Comparison of ENCODE assay signal across 30 cellular contexts in the genomic region with DNA sequence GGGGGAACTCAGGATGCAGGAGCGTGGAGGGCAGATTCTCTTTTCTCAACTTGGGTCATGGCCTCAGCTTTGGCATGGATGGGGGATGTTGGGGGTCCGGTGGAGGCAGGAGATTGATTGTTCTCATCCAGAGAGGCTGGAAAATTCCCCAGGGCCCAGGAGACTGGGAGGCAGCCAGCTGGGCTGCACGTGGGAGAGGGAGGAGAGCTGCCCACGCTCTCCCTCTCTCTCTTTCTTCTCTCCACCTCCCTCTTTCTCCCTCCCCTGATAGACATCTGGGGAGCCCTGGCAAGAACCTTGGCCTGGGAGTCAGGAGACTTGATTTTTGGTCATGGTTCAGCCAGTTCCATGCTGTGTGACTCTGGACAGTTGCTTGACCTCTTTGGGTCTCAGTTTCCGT. TPM values are rescaled to one million over a fixed set of nuclear protein-coding genes. Genes with fewer than 3 reads are reported as not detected.
DNase-seq lines count a peak whose midpoint lies in the region; ATAC-seq and TF ChIP-seq lines count a peak whose summit lies in the region.
"Had no signal": no experiment of that assay in that cellular context is flagged by ENCODE, and none has a peak within 500 bp of the region (broad histone marks: within the 10 kb centered on the region; RNA-seq: fewer than 3 reads in every experiment).

No MANE protein-coding gene starts in this region.

- CTCF ChIA-PET in HCT116 (lab: Charles Lee), result interaction anchor here (5.9 kb wide), 1 partner anchor 10 kb away, joined by 33 read pairs; no protein-coding TSS in a partner anchor

- BruUV-seq in HCT116 (replicated peaks; lab: Mats Ljungman, UMichigan), result no TSS peak

- no peak for TF ChIP-seq RAD21 in HCT116 (IDR thresholded peaks at IDR 0.05; ENCODE audit: low read depth)

- no peaks in the 10 kb centered on the region for H3K79me2 ChIP-seq in HCT116 (ENCODE audit: insufficient read depth, low read length)
- H3K79me2 ChIP-seq in parathyroid adenoma, result no peaks in the 10 kb centered on the region

- H3K36me3 Mint-ChIP-seq in activated T-helper 1 cell treated with anti-CD3 and anti-CD28 coated beads, Interleukin-12 subunit alpha, Interleukin-12 subunit beta, Interleukin-2, Interleukin-4 antibody, amounts not matched to agents 30 ng/mL and 10 ng/mL and 1 ng/mL, durations not matched to agents 14 hours and 24 hours and 36 hours (ENCODE audit: low read depth), result peaks cover 3% of the 10 kb centered on the region

- peak; percentile 7; the same call in 1 of the 2 replicates for ATAC-seq in HCT116
- ATAC-seq: activated T-cell treated with anti-CD3 and anti-CD28 coated beads, Interleukin-2, amount 50 U/mL, for 4 hours; esophagus mucosa; foreskin keratinocyte; left lobe of liver had no signal

- no peaks in the 10 kb centered on the region for H3K27me3 ChIP-seq in HCT116 (ENCODE audit: insufficient read depth, low read length)
- H3K27me3 ChIP-seq in parathyroid adenoma (ENCODE audit: control insufficient read depth, insufficient read depth, low read length), result peaks cover 6% of the 10 kb centered on the region

- H4K20me1 ChIP-seq in HCT116 (ENCODE audit: insufficient read depth), result no peaks in the 10 kb centered on the region

- no peak for DNase-seq in HCT116 (ENCODE audit: low read depth, low spot score)
- DNase-seq in amniotic epithelial cell (ENCODE audit: low read depth), result peak; percentile 18
- DNase-seq in inferior parietal cortex (ENCODE audit: extremely low spot score), result peak; percentile 46
- no peak for DNase-seq in NCI-H2029 treated with DMSO at 0.1 percent for 48 hours (lab: John Stamatoyannopoulos, UW)
- DNase-seq in cortex of kidney (lab: John Stamatoyannopoulos, UW), result no peak
- no peak for DNase-seq in activated T-helper 1 cell treated with anti-CD3 and anti-CD28 coated beads, Interleukin-12 subunit alpha, Interleukin-12 subunit beta, Interleukin-2, Interleukin-4 antibody, amounts not matched to agents 30 ng/mL and 10 ng/mL and 1 ng/mL, durations not matched to agents 14 hours and 24 hours and 36 hours (ENCODE audit: low spot score)
- DNase-seq: activated CD4-positive, alpha-beta T cell treated with anti-CD3 and anti-CD28 coated beads, Interleukin-2, amount 10 ng/mL, durations not matched to agents 24 days and 14 days; activated naive CD4-positive, alpha-beta T cell; activated T-cell treated with anti-CD3 and anti-CD28 coated beads, Interleukin-2, amount 50 U/mL, for 4 hours; adrenal gland; colonic mucosa; foreskin keratinocyte; Kasumi-1; NCI-H1436; NCI-H2107; NCI-H510A treated with DMSO at 0.1 percent for 48 hours; NK-92 treated with Interleukin-12 subunit alpha and Interleukin-12 subunit beta, amount 100 ng/mL, for 24 hours; retina; SHP77 treated with DMSO at 0.1 percent for 48 hours; stimulated activated CD4-positive, alpha-beta T cell treated with anti-CD3 and anti-CD28 coated beads, Interleukin-2, amount 100 ng/mL, for 24 hours; SW 1271; T-helper 9 cell had no signal

- no peak overlapping the region for H3K27ac ChIP-seq in HCT116 (ENCODE audit: low read depth, low read length)
- no peak overlapping the region for H3K27ac ChIP-seq in parathyroid adenoma
- H3K27ac ChIP-seq: breast epithelium, colonic mucosa, foreskin keratinocyte had no signal

- H3K27ac Mint-ChIP-seq in activated T-helper 1 cell treated with anti-CD3 and anti-CD28 coated beads, Interleukin-12 subunit alpha, Interleukin-12 subunit beta, Interleukin-2, Interleukin-4 antibody, amounts not matched to agents 30 ng/mL and 10 ng/mL and 1 ng/mL, durations not matched to agents 14 hours and 24 hours and 36 hours, result no peak overlapping the region
- H3K27ac Mint-ChIP-seq: activated CD4-positive, alpha-beta T cell treated with anti-CD3 and anti-CD28 coated beads, Interleukin-2, amount 10 ng/mL, durations not matched to agents 24 days and 14 days had no signal

- H2AFZ ChIP-seq in HCT116 (ENCODE audit: low read depth, low read length, poor library complexity, severe bottlenecking) (no peak overlapping the region), parathyroid adenoma (peak overlapping the region; percentile 14)

- H3K9me3 Mint-ChIP-seq in activated T-helper 1 cell treated with anti-CD3 and anti-CD28 coated beads, Interleukin-12 subunit alpha, Interleukin-12 subunit beta, Interleukin-2, Interleukin-4 antibody, amounts not matched to agents 30 ng/mL and 10 ng/mL and 1 ng/mL, durations not matched to agents 14 hours and 24 hours and 36 hours, result no peaks in the 10 kb centered on the region
- H3K9me3 Mint-ChIP-seq: activated CD4-positive, alpha-beta T cell treated with anti-CD3 and anti-CD28 coated beads, Interleukin-2, amount 10 ng/mL, durations not matched to agents 24 days and 14 days; activated T-cell treated with anti-CD3 and anti-CD28 coated beads, Interleukin-2, amount 50 U/mL, for 4 hours had no signal

- TF ChIP-seq CTCF in HCT116 (IDR thresholded peaks at IDR 0.05 in 2 of 3, conservative IDR thresholded peaks at IDR 0.05 in 1 of 3; ENCODE audit: borderline replicate concordance in 1 of 3, insufficient read depth in 1 of 3, low read depth in 2 of 3, low read length in 2 of 3), result no peak
- no peak for TF ChIP-seq CTCF in parathyroid adenoma (IDR thresholded peaks at IDR 0.05)

- POLR2A ChIA-PET in HCT116 (lab: Charles Lee), result no interaction called here

- H3K9me3 ChIP-seq in HCT116 (ENCODE audit: control insufficient read depth in 1 of 2, insufficient read depth in 1 of 2, low read depth in 1 of 2, low read length in 2 of 2) (no peaks in the 10 kb centered on the region), parathyroid adenoma (ENCODE audit: control insufficient read depth, low read length) (no peaks in the 10 kb centered on the region)
- H3K9me3 ChIP-seq: adrenal gland, breast epithelium, colonic mucosa had no signal

- TF ChIP-seq POLR2A in HCT116 (IDR thresholded peaks at IDR 0.05; ENCODE audit: borderline replicate concordance, extremely low read depth, insufficient read depth, insufficient read length), result no peak

- H3K4me3 ChIP-seq in HCT116 (replicated peaks in 1 of 2; ENCODE audit: low read depth in 1 of 2, low read length in 2 of 2) (no peak overlapping the region), parathyroid adenoma (ENCODE audit: low read depth, low read length) (no peak overlapping the region)
- H3K4me3 ChIP-seq: adrenal gland, breast epithelium, colonic mucosa, smooth muscle cell had no signal

- RAD21 ChIA-PET in HCT116 (lab: Charles Lee; ENCODE audit: low non-redundant PET in 1 of 2, low total read pairs in 2 of 2, uncharacterized antibody in 2 of 2, unreplicated experiment in 2 of 2), result no interaction called here

- H3K4me1 Mint-ChIP-seq in activated T-helper 1 cell treated with anti-CD3 and anti-CD28 coated beads, Interleukin-12 subunit alpha, Interleukin-12 subunit beta, Interleukin-2, Interleukin-4 antibody, amounts not matched to agents 30 ng/mL and 10 ng/mL and 1 ng/mL, durations not matched to agents 14 hours and 24 hours and 36 hours (ENCODE audit: low read depth), result peaks cover 18% of the 10 kb centered on the region

- intact Hi-C loops in HCT116 (cut with micrococcal nuclease), result no loop called here
- intact Hi-C loops in activated T-helper 1 cell treated with anti-CD3 and anti-CD28 coated beads, Interleukin-12 subunit alpha, Interleukin-12 subunit beta, Interleukin-2, Interleukin-4 antibody, amounts not matched to agents 30 ng/mL and 10 ng/mL and 1 ng/mL, durations not matched to agents 14 hours and 24 hours and 36 hours (cut with micrococcal nuclease), result no loop called here

- H3K9me2 ChIP-seq in HCT116 (ENCODE audit: insufficient read depth), result no peaks in the 10 kb centered on the region

- peaks cover 8 to 27% of the 10 kb centered on the region in 2 experiments; a peak in 3 of 4 replicates for H3K4me1 ChIP-seq in HCT116 (ENCODE audit: control insufficient read depth in 1 of 2, insufficient read depth in 2 of 2, low read length in 2 of 2)
- H3K4me1 ChIP-seq in parathyroid adenoma, result peaks cover 6% of the 10 kb centered on the region
- H3K4me1 ChIP-seq: colonic mucosa, foreskin keratinocyte had no signal

- no peak overlapping the region for H3K4me3 Mint-ChIP-seq in activated T-helper 1 cell treated with anti-CD3 and anti-CD28 coated beads, Interleukin-12 subunit alpha, Interleukin-12 subunit beta, Interleukin-2, Interleukin-4 antibody, amounts not matched to agents 30 ng/mL and 10 ng/mL and 1 ng/mL, durations not matched to agents 14 hours and 24 hours and 36 hours
- H3K4me3 Mint-ChIP-seq: activated CD4-positive, alpha-beta T cell treated with anti-CD3 and anti-CD28 coated beads, Interleukin-2, amount 10 ng/mL, durations not matched to agents 24 days and 14 days; activated T-cell treated with anti-CD3 and anti-CD28 coated beads, Interleukin-2, amount 50 U/mL, for 4 hours had no signal

- H3K36me3 ChIP-seq in HCT116 (ENCODE audit: control insufficient read depth in 1 of 2, insufficient read depth in 2 of 2, low read length in 2 of 2) (peaks cover 9 to 11% of the 10 kb centered on the region in 2 experiments; a peak in 3 of 4 replicates), parathyroid adenoma (ENCODE audit: control insufficient read depth, insufficient read depth, low read length) (no peaks in the 10 kb centered on the region)
- H3K36me3 ChIP-seq: adrenal gland, breast epithelium, colonic mucosa had no signal

- no peak overlapping the region for H3K4me2 ChIP-seq in HCT116 (ENCODE audit: low read length)
- H3K4me2 ChIP-seq in parathyroid adenoma (ENCODE audit: low read length), result no peak overlapping the region
- H3K4me2 ChIP-seq: smooth muscle cell had no signal

- peaks cover 75% of the 10 kb centered on the region for H3K27me3 Mint-ChIP-seq in activated T-helper 1 cell treated with anti-CD3 and anti-CD28 coated beads, Interleukin-12 subunit alpha, Interleukin-12 subunit beta, Interleukin-2, Interleukin-4 antibody, amounts not matched to agents 30 ng/mL and 10 ng/mL and 1 ng/mL, durations not matched to agents 14 hours and 24 hours and 36 hours (ENCODE audit: insufficient read depth)

- no peak overlapping the region for H3K9ac ChIP-seq in HCT116 (ENCODE audit: low read length)
- H3K9ac ChIP-seq in parathyroid adenoma, result no peak overlapping the region

RNA-seq across cellular contexts. Expression of a gene that starts 3.3 kb away (rescaled TPM):
- total RNA-seq in HCT116 (2021; ENCODE audit: unreplicated experiment), result not detected
- polyA plus RNA-seq in HCT116 (2012), result 0.23 and 0.26 TPM in 2 replicates
- not detected in 2 replicates for total RNA-seq in activated T-helper 1 cell treated with anti-CD3 and anti-CD28 coated beads, Interleukin-12 subunit alpha, Interleukin-12 subunit beta, Interleukin-2, Interleukin-4 antibody, amounts not matched to agents 30 ng/mL and 10 ng/mL and 1 ng/mL, durations not matched to agents 14 hours and 24 hours and 36 hours
- total RNA-seq: activated CD4-positive, alpha-beta T cell treated with anti-CD3 and anti-CD28 coated beads, Interleukin-2, amount 10 ng/mL, durations not matched to agents 24 days and 14 days; activated T-cell treated with anti-CD3 and anti-CD28 coated beads, Interleukin-2, amount 50 U/mL, for 4 hours; esophagus mucosa; foreskin keratinocyte; left lobe of liver; omental fat pad; smooth muscle cell had no signal
- polyA plus RNA-seq: foreskin keratinocyte had no signal

RNA-seq across cellular contexts. Expression of a gene that starts 19.4 kb away (rescaled TPM):
- 0.54 TPM for total RNA-seq in HCT116 (2021; ENCODE audit: unreplicated experiment)
- polyA plus RNA-seq in HCT116 (2012), result 0.47 and 0.60 TPM in 2 replicates
- total RNA-seq in activated T-helper 1 cell treated with anti-CD3 and anti-CD28 coated beads, Interleukin-12 subunit alpha, Interleukin-12 subunit beta, Interleukin-2, Interleukin-4 antibody, amounts not matched to agents 30 ng/mL and 10 ng/mL and 1 ng/mL, durations not matched to agents 14 hours and 24 hours and 36 hours, result not detected in 2 replicates
- total RNA-seq: activated CD4-positive, alpha-beta T cell treated with anti-CD3 and anti-CD28 coated beads, Interleukin-2, amount 10 ng/mL, durations not matched to agents 24 days and 14 days; activated T-cell treated with anti-CD3 and anti-CD28 coated beads, Interleukin-2, amount 50 U/mL, for 4 hours; breast epithelium; esophagus mucosa; foreskin keratinocyte; left lobe of liver; myocyte; smooth muscle cell; urinary bladder had no signal
- polyA plus RNA-seq: foreskin keratinocyte had no signal

RNA-seq across cellular contexts. Expression of a gene that starts 37.3 kb away (rescaled TPM):
- total RNA-seq in HCT116 (2021; ENCODE audit: unreplicated experiment), result 39.4 TPM
- polyA plus RNA-seq in HCT116 (2012), result 24.9 and 33.0 TPM in 2 replicates
- 102 and 104 TPM in 2 replicates for total RNA-seq in activated T-helper 1 cell treated with anti-CD3 and anti-CD28 coated beads, Interleukin-12 subunit alpha, Interleukin-12 subunit beta, Interleukin-2, Interleukin-4 antibody, amounts not matched to agents 30 ng/mL and 10 ng/mL and 1 ng/mL, durations not matched to agents 14 hours and 24 hours and 36 hours

RNA-seq across cellular contexts. Expression of a gene that starts 38.6 kb away (rescaled TPM):
- total RNA-seq in HCT116 (2021; ENCODE audit: unreplicated experiment), result 8.4 TPM
- 3.6 and 5.2 TPM in 2 replicates for polyA plus RNA-seq in HCT116 (2012)
- not detected in 2 replicates for total RNA-seq in activated T-helper 1 cell treated with anti-CD3 and anti-CD28 coated beads, Interleukin-12 subunit alpha, Interleukin-12 subunit beta, Interleukin-2, Interleukin-4 antibody, amounts not matched to agents 30 ng/mL and 10 ng/mL and 1 ng/mL, durations not matched to agents 14 hours and 24 hours and 36 hours

RNA-seq across cellular contexts. Expression of a gene that starts 47.0 kb away (rescaled TPM):
- 139 TPM for total RNA-seq in HCT116 (2021; ENCODE audit: unreplicated experiment)
- polyA plus RNA-seq in HCT116 (2012), result 130 and 140 TPM in 2 replicates
- total RNA-seq in activated T-helper 1 cell treated with anti-CD3 and anti-CD28 coated beads, Interleukin-12 subunit alpha, Interleukin-12 subunit beta, Interleukin-2, Interleukin-4 antibody, amounts not matched to agents 30 ng/mL and 10 ng/mL and 1 ng/mL, durations not matched to agents 14 hours and 24 hours and 36 hours, result 77.8 and 78.0 TPM in 2 replicates

Comparison
In these comparisons a context has a peak if more than half of its experiments do, and no peak if none do; other contexts are left out.
1. DNase-seq: peak in amniotic epithelial cell (single experiment) and inferior parietal cortex (single experiment); none in HCT116 (single experiment), NCI-H2029 treated with DMSO at 0.1 percent for 48 hours (single experiment), cortex of kidney (single experiment) and activated T-helper 1 cell treated with anti-CD3 and anti-CD28 coated beads, Interleukin-12 subunit alpha, Interleukin-12 subunit beta, Interleukin-2, Interleukin-4 antibody, amounts not matched to agents 30 ng/mL and 10 ng/mL and 1 ng/mL, durations not matched to agents 14 hours and 24 hours and 36 hours (single experiment).